ENCODE assay signal across 1 cellular context in genomic region chr13:50907781-50908180, GRCh38.
A peak's percentile ranks its signal among the peaks of the same experiment; 100 is the strongest.
TF ChIP-seq lines count a peak whose summit lies in the region.

No MANE protein-coding gene starts in this region.

TF ChIP-seq in HepG2, 621 proteins besides CTCF, POLR2A, EP300 and RAD21 (continued from another document):
- TF ChIP-seq PHF20 (CRISPR knock-in tag; IDR thresholded peaks at IDR 0.05) (no peak), ZNF143 (CRISPR knock-in tag; IDR thresholded peaks at IDR 0.05) (peak; percentile 35; the same call in 1 of the 2 replicates), ZBTB1 (CRISPR knock-in tag; IDR thresholded peaks at IDR 0.05; ENCODE audit: borderline replicate concordance) (no peak)
- TF ChIP-seq, protein P1, sequence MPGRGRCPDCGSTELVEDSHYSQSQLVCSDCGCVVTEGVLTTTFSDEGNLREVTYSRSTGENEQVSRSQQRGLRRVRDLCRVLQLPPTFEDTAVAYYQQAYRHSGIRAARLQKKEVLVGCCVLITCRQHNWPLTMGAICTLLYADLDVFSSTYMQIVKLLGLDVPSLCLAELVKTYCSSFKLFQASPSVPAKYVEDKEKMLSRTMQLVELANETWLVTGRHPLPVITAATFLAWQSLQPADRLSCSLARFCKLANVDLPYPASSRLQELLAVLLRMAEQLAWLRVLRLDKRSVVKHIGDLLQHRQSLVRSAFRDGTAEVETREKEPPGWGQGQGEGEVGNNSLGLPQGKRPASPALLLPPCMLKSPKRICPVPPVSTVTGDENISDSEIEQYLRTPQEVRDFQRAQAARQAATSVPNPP (CRISPR knock-in tag; IDR thresholded peaks at IDR 0.05), result no peak
